Comparison of ENCODE assay signal across 22 cellular contexts in genomic region chr11:33847251-33847650, GRCh38.
"Had no signal": no experiment of that assay in that cellular context is flagged by ENCODE, and none has a peak within 500 bp of the region (broad histone marks: within the 10 kb centered on the region; RNA-seq: fewer than 3 reads in every experiment).

No MANE protein-coding gene starts in this region.

- H3K27ac Mint-ChIP-seq: mesothelial cell of epicardium; naive B cell; natural killer cell; progenitor cell of endocrine pancreas; stimulated activated naive B cell treated with anti-CD40 and anti-IgM and Interleukin-4, amounts not matched to agents 10 μg/mL and 1 μg/mL and 100 μg/mL, for 72 hours had no signal

- H3K27me3 ChIP-seq: ovary, right atrium auricular region, right lobe of liver, testis, upper lobe of right lung had no signal

- H3K4me3 Mint-ChIP-seq: mesothelial cell of epicardium; naive B cell; natural killer cell; stimulated activated naive B cell treated with anti-CD40 and anti-IgM and Interleukin-4, amounts not matched to agents 10 μg/mL and 1 μg/mL and 100 μg/mL, for 72 hours had no signal

- H3K36me3 Mint-ChIP-seq: mesothelial cell of epicardium, naive B cell, natural killer cell had no signal

- H3K36me3 ChIP-seq: left ventricle myocardium inferior, ovary, right atrium auricular region, right lobe of liver, stomach, thyroid gland, upper lobe of right lung had no signal

- H3K9me3 Mint-ChIP-seq: mesothelial cell of epicardium; naive B cell; natural killer cell; stimulated activated naive B cell treated with anti-CD40 and anti-IgM and Interleukin-4, amounts not matched to agents 10 μg/mL and 1 μg/mL and 100 μg/mL, for 72 hours had no signal

- H3K9me3 ChIP-seq: left ventricle myocardium inferior, ovary, right atrium auricular region, right lobe of liver, stomach, testis, thyroid gland, upper lobe of right lung had no signal

- H3K4me1 ChIP-seq: left ventricle myocardium inferior, right atrium auricular region, right lobe of liver, stomach, testis, thyroid gland, upper lobe of right lung had no signal

- H3K27ac ChIP-seq: hepatocyte, left ventricle myocardium inferior, ovary, right atrium auricular region, right lobe of liver, stomach, testis, thyroid gland, upper lobe of right lung had no signal

- DNase-seq: islet precursor cell; left ventricle myocardium inferior; mesendoderm; naive B cell; natural killer cell; ovary; right lobe of liver; stimulated activated CD4-positive, alpha-beta T cell treated with anti-CD3 and anti-CD28 coated beads, Interleukin-2, amount 100 ng/mL, for 24 hours; stimulated activated CD4-positive, alpha-beta T cell treated with anti-CD3 and anti-CD28 coated beads, Interleukin-4, amount 100 ng/mL, for 1 hour; stimulated activated naive B cell treated with anti-CD40 and anti-IgM and Interleukin-4, amounts not matched to agents 10 μg/mL and 1 μg/mL and 100 μg/mL, for 72 hours; stimulated activated naive CD8-positive, alpha-beta T cell treated with anti-CD3 and anti-CD28 coated beads, Interleukin-15, Interleukin-2, amounts not matched to agents 100 U/mL and 50 U/mL, for 24 hours; stomach; testis; thyroid gland; trophoblast cell; upper lobe of right lung had no signal

- H3K79me2 ChIP-seq: hepatocyte had no signal

- H3K4me1 Mint-ChIP-seq: mesothelial cell of epicardium; naive B cell; natural killer cell; stimulated activated naive B cell treated with anti-CD40 and anti-IgM and Interleukin-4, amounts not matched to agents 10 μg/mL and 1 μg/mL and 100 μg/mL, for 72 hours had no signal

- H3K4me2 ChIP-seq: hepatocyte, smooth muscle cell had no signal

- ATAC-seq: natural killer cell; right lobe of liver; stimulated activated naive B cell treated with anti-CD40 and anti-IgM and Interleukin-4, amounts not matched to agents 10 μg/mL and 1 μg/mL and 100 μg/mL, for 72 hours; stimulated activated naive CD8-positive, alpha-beta T cell treated with anti-CD3 and anti-CD28 coated beads, Interleukin-15, Interleukin-2, amounts not matched to agents 100 U/mL and 50 U/mL, for 24 hours; upper lobe of right lung had no signal

- H2AFZ ChIP-seq: hepatocyte had no signal

- H3K4me3 ChIP-seq: hepatocyte, left ventricle myocardium inferior, lung, ovary, right atrium auricular region, right lobe of liver, smooth muscle cell, stomach, testis, thyroid gland, upper lobe of right lung had no signal
